22 cellular contexts compared by ENCODE assay signal in genomic region chr3:186760141-186760813, GRCh38. TPM values are rescaled to one million over a fixed set of nuclear protein-coding genes. Genes with fewer than 3 reads are reported as not detected.
DNase-seq lines count a peak whose midpoint lies in the region; ATAC-seq and TF ChIP-seq lines count a peak whose summit lies in the region.
"Had no signal": no experiment of that assay in that cellular context is flagged by ENCODE, and none has a peak within 500 bp of the region (broad histone marks: within the 10 kb centered on the region; RNA-seq: fewer than 3 reads in every experiment).

No MANE protein-coding gene starts in this region.

- peak; percentile 27 for TF ChIP-seq RAD21 in HCT116 (IDR thresholded peaks at IDR 0.05; ENCODE audit: low read depth)

- H3K56ac ChIP-seq in mesendoderm (ENCODE audit: low read length) = no peak overlapping the region

- H3K27ac ChIP-seq in HCT116 (ENCODE audit: low read depth, low read length) (peak overlapping the region; percentile 33; the same call in 1 of the 2 replicates), mammary epithelial cell (ENCODE audit: insufficient read depth, low read depth, low read length) (no peak overlapping the region), mesendoderm (ENCODE audit: low read depth, low read length) (no peak overlapping the region), gastrocnemius medialis (no peak overlapping the region)
- H3K27ac ChIP-seq: colonic mucosa, gastroesophageal sphincter, neural progenitor cell, SJCRH30, spleen had no signal

- no peaks in the 10 kb centered on the region for H3K9me2 ChIP-seq in HCT116 (ENCODE audit: insufficient read depth)

- DNase-seq in DMS53 treated with DMSO at 0.1 percent for 48 hours (lab: John Stamatoyannopoulos, UW; ENCODE audit: unreplicated experiment) = peak; percentile 90
- DNase-seq in HCT116 (ENCODE audit: low read depth, low spot score) = peak; percentile 84
- peak; percentile 91 for DNase-seq in mammary epithelial cell
- DNase-seq in mesendoderm = peak; percentile 37
- no peak for DNase-seq in GM10248 (ENCODE audit: extremely low spot score)
- DNase-seq in gastrocnemius medialis = no peak
- DNase-seq: activated CD8-positive, alpha-beta memory T cell treated with anti-CD3 and anti-CD28 coated beads, Interleukin-2, amount 50 U/mL, for 4 hours; activated naive CD4-positive, alpha-beta T cell treated with anti-CD3 and anti-CD28 coated beads, Interleukin-2, amount 10 ng/mL, durations not matched to agents 7 days and 5 days; DMS 273 treated with DMSO at 0.1 percent for 48 hours; GOT3; NCI-H1694; NCI-H345; spleen had no signal

- H2AFZ ChIP-seq in HCT116 (ENCODE audit: low read depth, low read length, poor library complexity, severe bottlenecking) = peak overlapping the region; percentile 95
- no peak overlapping the region for H2AFZ ChIP-seq in mammary epithelial cell (ENCODE audit: low read depth, low read length)
- H2AFZ ChIP-seq: neural progenitor cell had no signal

- H3K9ac ChIP-seq in HCT116 (ENCODE audit: low read length) (no peak overlapping the region), mammary epithelial cell (ENCODE audit: insufficient read depth, low read length) (no peak overlapping the region), mesendoderm (ENCODE audit: low read length) (no peak overlapping the region)
- H3K9ac ChIP-seq: neural progenitor cell had no signal

- no peak overlapping the region for H2BK15ac ChIP-seq in mesendoderm (replicated peaks; ENCODE audit: low read depth)

- BruUV-seq in HCT116 (replicated peaks; lab: Mats Ljungman, UMichigan) = no TSS peak
- no TSS peak for BruUV-seq in mammary epithelial cell (replicated peaks; lab: Mats Ljungman, UMichigan)

- intact Hi-C loops in HCT116 (cut with micrococcal nuclease) (loop anchor here (1.0 kb wide), 1 partner anchor 22 kb away; no protein-coding TSS in a partner anchor), mammary epithelial cell (cut with micrococcal nuclease) (no loop called here), gastrocnemius medialis (cut with DNase I; ENCODE audit: low total_unique reads) (no loop called here)

- H4K20me1 ChIP-seq in HCT116 (ENCODE audit: insufficient read depth) = no peaks in the 10 kb centered on the region
- no peaks in the 10 kb centered on the region for H4K20me1 ChIP-seq in mammary epithelial cell (ENCODE audit: insufficient read depth, low read length)

- POLR2A ChIA-PET in HCT116 (lab: Charles Lee) (no interaction called here), GM10248 (lab: Yijun Ruan, JAX) (no interaction called here)

- no peak overlapping the region for H3K4me3 ChIP-seq in HCT116 (replicated peaks in 1 of 2; ENCODE audit: low read depth in 1 of 2, low read length in 2 of 2)
- no peak overlapping the region for H3K4me3 ChIP-seq in mammary epithelial cell (replicated peaks in 1 of 3; ENCODE audit: insufficient read depth in 1 of 3, low read depth in 2 of 3, low read length in 3 of 3)
- H3K4me3 ChIP-seq in mesendoderm (ENCODE audit: low read length) = no peak overlapping the region
- H3K4me3 ChIP-seq in gastrocnemius medialis = no peak overlapping the region
- H3K4me3 ChIP-seq: colonic mucosa, gastroesophageal sphincter, neural progenitor cell, SJCRH30, spleen had no signal

- dilution Hi-C loops in mammary epithelial cell (cut with HindIII; ENCODE audit: low sequenced_read_pairs) = no loop called here

- TF ChIP-seq POLR2A in HCT116 (IDR thresholded peaks at IDR 0.05; ENCODE audit: borderline replicate concordance, extremely low read depth, insufficient read depth, insufficient read length) (no peak), gastrocnemius medialis (IDR thresholded peaks at IDR 0.05) (no peak)

- no peaks in the 10 kb centered on the region for H3K79me1 ChIP-seq in mesendoderm (ENCODE audit: low read length)

- RAD21 ChIA-PET in HCT116 (lab: Charles Lee; ENCODE audit: low non-redundant PET in 1 of 2, low total read pairs in 2 of 2, uncharacterized antibody in 2 of 2, unreplicated experiment in 2 of 2) = no interaction called here

- H3K27me3 ChIP-seq in HCT116 (ENCODE audit: insufficient read depth, low read length) = no peaks in the 10 kb centered on the region
- no peaks in the 10 kb centered on the region for H3K27me3 ChIP-seq in mammary epithelial cell (ENCODE audit: insufficient read depth, low read length)
- no peaks in the 10 kb centered on the region for H3K27me3 ChIP-seq in mesendoderm (ENCODE audit: insufficient read depth, low read length, poor library complexity)
- no peaks in the 10 kb centered on the region for H3K27me3 ChIP-seq in gastrocnemius medialis
- H3K27me3 ChIP-seq: colonic mucosa, neural progenitor cell, SJCRH30, spleen had no signal

- H3K4me2 ChIP-seq in HCT116 (ENCODE audit: low read length) = peak overlapping the region; percentile 62
- H3K4me2 ChIP-seq in mammary epithelial cell (ENCODE audit: insufficient read depth, low read depth, low read length) = no peak overlapping the region
- no peak overlapping the region for H3K4me2 ChIP-seq in mesendoderm (ENCODE audit: low read length)
- H3K4me2 ChIP-seq: neural progenitor cell had no signal

- no peak for TF ChIP-seq CTCF in HCT116 (IDR thresholded peaks at IDR 0.05 in 2 of 3, conservative IDR thresholded peaks at IDR 0.05 in 1 of 3; ENCODE audit: borderline replicate concordance in 1 of 3, insufficient read depth in 1 of 3, low read depth in 2 of 3, low read length in 2 of 3)
- TF ChIP-seq CTCF in mammary epithelial cell (conservative IDR thresholded peaks at IDR 0.05 in 1 of 2, IDR thresholded peaks at IDR 0.05 in 1 of 2; ENCODE audit: extremely low read depth in 1 of 2, insufficient read depth in 1 of 2, low read depth in 1 of 2, low read length in 2 of 2) = peak; percentile 11 to 25
- TF ChIP-seq CTCF in GM10248 (IDR thresholded peaks at IDR 0.05; ENCODE audit: control extremely low read depth, extremely low read depth, low read depth, missing control alignments) = no peak
- TF ChIP-seq CTCF in gastrocnemius medialis (IDR thresholded peaks at IDR 0.05 in 4 of 5, conservative IDR thresholded peaks at IDR 0.05 in 1 of 5) = no peak

- no peaks in the 10 kb centered on the region for H3K36me3 ChIP-seq in HCT116 (ENCODE audit: control insufficient read depth in 1 of 2, insufficient read depth in 2 of 2, low read length in 2 of 2)
- no peaks in the 10 kb centered on the region for H3K36me3 ChIP-seq in mammary epithelial cell (ENCODE audit: insufficient read depth, low read length)
- H3K36me3 ChIP-seq in mesendoderm (ENCODE audit: control insufficient read depth, insufficient read depth, low read length) = no peaks in the 10 kb centered on the region
- no peaks in the 10 kb centered on the region for H3K36me3 ChIP-seq in gastrocnemius medialis
- H3K36me3 ChIP-seq: colonic mucosa, gastroesophageal sphincter, neural progenitor cell, SJCRH30, spleen had no signal

- H3K9me3 ChIP-seq in HCT116 (ENCODE audit: control insufficient read depth in 1 of 2, insufficient read depth in 1 of 2, low read depth in 1 of 2, low read length in 2 of 2) (no peaks in the 10 kb centered on the region), mammary epithelial cell (replicated peaks; ENCODE audit: insufficient read depth, low read length) (no peaks in the 10 kb centered on the region), gastrocnemius medialis (no peaks in the 10 kb centered on the region)
- H3K9me3 ChIP-seq: colonic mucosa, gastroesophageal sphincter, SJCRH30, spleen had no signal

- H3K79me2 ChIP-seq in HCT116 (ENCODE audit: insufficient read depth, low read length) (no peaks in the 10 kb centered on the region), mammary epithelial cell (ENCODE audit: insufficient read depth, low read length) (no peaks in the 10 kb centered on the region), mesendoderm (ENCODE audit: control insufficient read depth, insufficient read depth, low read length) (no peaks in the 10 kb centered on the region)

- no peak overlapping the region for H2AK5ac ChIP-seq in mesendoderm (ENCODE audit: low read length)

- H3K18ac ChIP-seq in mesendoderm (ENCODE audit: low read length) = no peak overlapping the region

- peak; percentile 83 for ATAC-seq in HCT116
- no peak for ATAC-seq in GM21717 (IDR thresholded peaks at IDR 0.05; ENCODE audit: unreplicated experiment)
- ATAC-seq in gastrocnemius medialis = no peak
- ATAC-seq: gastroesophageal sphincter had no signal

- no peak overlapping the region for H3K23ac ChIP-seq in mesendoderm (ENCODE audit: low read length)

- in situ Hi-C loops in mammary epithelial cell (cut with MboI; ENCODE audit: low sequenced_read_pairs in 2 of 2) = no loop called here
- in situ Hi-C loops in gastrocnemius medialis (cut with MboI; ENCODE audit: low sequenced_read_pairs in 4 of 4) = no loop called here

- peaks cover 0 to 21% of the 10 kb centered on the region in 2 experiments; a peak in 2 of 4 replicates for H3K4me1 ChIP-seq in HCT116 (ENCODE audit: control insufficient read depth in 1 of 2, insufficient read depth in 2 of 2, low read length in 2 of 2)
- peaks cover 4% of the 10 kb centered on the region for H3K4me1 ChIP-seq in mammary epithelial cell (ENCODE audit: insufficient read depth, low read length)
- no peaks in the 10 kb centered on the region for H3K4me1 ChIP-seq in mesendoderm (ENCODE audit: control insufficient read depth, low read depth, low read length)
- H3K4me1 ChIP-seq in gastrocnemius medialis = no peaks in the 10 kb centered on the region
- H3K4me1 ChIP-seq: colonic mucosa, gastroesophageal sphincter, neural progenitor cell, SJCRH30, spleen had no signal

- no peak overlapping the region for H2BK5ac ChIP-seq in mesendoderm (ENCODE audit: low read length)

- WGBS in mammary epithelial cell (ENCODE audit: low coverage, missing lambda C conversion rate) = 85% methylated on average over 6 of the region's 10 CpGs
- WGBS in mesendoderm (ENCODE audit: extremely low coverage, insufficient coverage, low lambda C conversion rate) = no CpG with 5 or more reads among the region's 10 CpGs

- H4K8ac ChIP-seq in mesendoderm (ENCODE audit: low read depth, low read length) = no peak overlapping the region

- H3K4ac ChIP-seq in mesendoderm (ENCODE audit: low read depth, low read length) = no peak overlapping the region

- no peak overlapping the region for H4K5ac ChIP-seq in mesendoderm (ENCODE audit: low read length)

- CTCF ChIA-PET in HCT116 (lab: Charles Lee) (no interaction called here), mammary epithelial cell (lab: Charles Lee; ENCODE audit: low non-redundant PET) (no interaction called here), GM10248 (lab: Yijun Ruan, JAX) (no interaction called here)

- H2BK120ac ChIP-seq in mesendoderm (ENCODE audit: low read depth, low read length) = no peak overlapping the region

RNA-seq across cellular contexts. Expression of gene EIF4A2, which starts 23.1 kb away (rescaled TPM):
- 398 TPM for total RNA-seq in HCT116 (2021; ENCODE audit: unreplicated experiment)
- 347 and 396 TPM in 2 replicates for polyA plus RNA-seq in HCT116 (2012)
- 100 to 1,000 TPM; 291 to 441 TPM for total RNA-seq in mammary epithelial cell
- polyA plus RNA-seq in mammary epithelial cell = 161 TPM
- polyA minus RNA-seq in mammary epithelial cell = 86.0 TPM
- 154 TPM for polyA plus RNA-seq in mesendoderm (2013, experiment 1 of 2)
- 151 TPM for polyA plus RNA-seq in mesendoderm (2013, experiment 2 of 2)
- 100 to 1,000 TPM; 531 to 622 (median 574) TPM for total RNA-seq in gastrocnemius medialis

RNA-seq across cellular contexts. Expression of gene KNG1, which starts 43.1 kb away (rescaled TPM):
- total RNA-seq in HCT116 (2021; ENCODE audit: unreplicated experiment) (0.25 TPM), mammary epithelial cell (not detected), gastrocnemius medialis (1 to 10 TPM in 1 of 4 donors, under 1 TPM in 1, not detected in 2; 0.55 to 1.2 TPM)
- polyA plus RNA-seq in HCT116 (2012) = not detected in 2 replicates
- polyA plus RNA-seq in mammary epithelial cell = not detected
- not detected for polyA minus RNA-seq in mammary epithelial cell
- polyA plus RNA-seq in mesendoderm (2013, experiment 1 of 2) = 0.04 TPM
- polyA plus RNA-seq in mesendoderm (2013, experiment 2 of 2) = 0.04 TPM
- total RNA-seq: endothelial cell of umbilical vein, gastroesophageal sphincter, mesothelial cell of epicardium, pulmonary artery endothelial cell, SJCRH30 had no signal
- polyA plus RNA-seq: BJ, endothelial cell of umbilical vein, spleen had no signal

RNA-seq across cellular contexts. Expression of gene RFC4, which starts 46.0 kb away (rescaled TPM):
- 86.2 TPM for total RNA-seq in HCT116 (2021; ENCODE audit: unreplicated experiment)
- 41.6 and 55.6 TPM in 2 replicates for polyA plus RNA-seq in HCT116 (2012)
- 10 to 100 TPM; 12.3 to 27.5 TPM for total RNA-seq in mammary epithelial cell
- 23.3 TPM for polyA plus RNA-seq in mammary epithelial cell
- polyA minus RNA-seq in mammary epithelial cell = 25.0 TPM
- 79.0 TPM for polyA plus RNA-seq in mesendoderm (2013, experiment 1 of 2)
- 77.1 TPM for polyA plus RNA-seq in mesendoderm (2013, experiment 2 of 2)
- 10 to 100 TPM in 1 of 4 donors, 1 to 10 TPM in 3; 4.5 to 15.1 (median 7.3) TPM for total RNA-seq in gastrocnemius medialis

Comparison
In these comparisons a context has a peak if more than half of its experiments do, and no peak if none do; other contexts are left out.
1. DNase-seq: peak in DMS53 treated with DMSO at 0.1 percent for 48 hours (single experiment), HCT116 (single experiment), mammary epithelial cell (single experiment) and mesendoderm (single experiment); none in GM10248 (single experiment) and gastrocnemius medialis (0 of 2).
2. CTCF ChIP-seq: peak in mammary epithelial cell (2 of 2); none in HCT116 (0 of 3), GM10248 (single experiment) and gastrocnemius medialis (0 of 5).